In the genomic region with DNA sequence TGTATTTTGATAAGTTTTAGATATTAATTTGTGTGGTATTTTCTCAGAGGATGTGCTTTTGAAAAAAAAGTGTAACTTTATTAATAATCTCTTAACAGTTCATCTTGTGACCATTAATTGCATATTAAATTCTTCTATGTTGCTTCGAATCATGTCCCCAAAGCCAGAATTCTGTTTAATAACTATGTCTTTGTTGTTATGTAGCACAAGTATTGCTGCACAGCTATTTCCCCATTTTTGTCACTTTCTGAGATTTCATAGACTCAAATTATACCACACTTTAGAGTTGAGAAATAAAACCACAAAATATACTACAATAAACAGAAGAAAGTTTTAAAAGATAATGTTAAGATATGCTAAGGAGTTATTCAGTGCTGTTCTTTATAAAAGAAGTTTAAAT, we compare ENCODE assay signal across 15 cellular contexts. TPM values are rescaled to one million over a fixed set of nuclear protein-coding genes. Genes with fewer than 3 reads are reported as not detected.
DNase-seq lines count a peak whose midpoint lies in the region; ATAC-seq and TF ChIP-seq lines count a peak whose summit lies in the region.
"Had no signal": no experiment of that assay in that cellular context is flagged by ENCODE, and none has a peak within 500 bp of the region (broad histone marks: within the 10 kb centered on the region; RNA-seq: fewer than 3 reads in every experiment).

No MANE protein-coding gene starts in this region.

- DNase-seq in GM12864 (ENCODE audit: low read depth) (no peak), PC-3 (no peak), hepatocyte (ENCODE audit: low spot score) (no peak), spleen (no peak), NCI-H510A (lab: John Stamatoyannopoulos, UW) (no peak), NCI-H2227 treated with DMSO at 0.1 percent for 48 hours (lab: John Stamatoyannopoulos, UW) (no peak)
- no peak for DNase-seq in activated CD8-positive, alpha-beta memory T cell treated with anti-CD3 and anti-CD28 coated beads, Interleukin-2, amount 50 U/mL, for 48 hours
- DNase-seq: activated CD4-positive, alpha-beta T cell treated with anti-CD3 and anti-CD28 coated beads, Interleukin-2, amount 10 ng/mL, durations not matched to agents 7 days and 5 days; activated effector memory CD4-positive, alpha-beta T cell treated with anti-CD3 and anti-CD28 coated beads, Interleukin-2, amount 50 U/mL, for 16 hours; CD8-positive, alpha-beta T cell; foreskin fibroblast; NCI-H187; NK-92 treated with Interleukin-12 subunit alpha and Interleukin-12 subunit beta, amount 100 ng/mL, for 24 hours had no signal

- no TSS peak for BruUV-seq in PC-3 (replicated peaks; lab: Mats Ljungman, UMichigan)

- H3K4me1 ChIP-seq in PC-3 (ENCODE audit: insufficient read depth, low read length) (peaks cover 67% of the 10 kb centered on the region), hepatocyte (ENCODE audit: insufficient read depth) (no peaks in the 10 kb centered on the region), spleen (peaks cover 35 to 80% (median 56%) of the 10 kb centered on the region in 6 donors)

- no peak for TF ChIP-seq POLR2A in spleen (IDR thresholded peaks at IDR 0.05)

- no peaks in the 10 kb centered on the region for H3F3A ChIP-seq in PC-3 (ENCODE audit: low read length, unreplicated experiment)

- WGBS in hepatocyte (ENCODE audit: low lambda C conversion rate, missing lambda C conversion rate), result 85% methylated on average over 1 of the region's 1 CpG
- WGBS in spleen, 5 donors, result 5 to 16% (median 12%) methylated on average over 1 of the region's 1 CpG

- H3K27ac ChIP-seq in PC-3 (ENCODE audit: low read length), result peak overlapping the region; percentile 90
- H3K27ac ChIP-seq in hepatocyte, result no peak overlapping the region
- H3K27ac ChIP-seq in spleen, result peak overlapping the region in 7 of 8 donors; percentile 23 to 94 (median 93)

- POLR2A ChIA-PET in PC-3 (lab: Charles Lee; ENCODE audit: unreplicated experiment), result no interaction called here

- H3K4me2 ChIP-seq in PC-3 (ENCODE audit: low read length) (peak overlapping the region; percentile 90), hepatocyte (peak overlapping the region; percentile 86)

- CTCF ChIA-PET in PC-3 (lab: Charles Lee), result no interaction called here

- H3K9me3 ChIP-seq in PC-3 (ENCODE audit: low read length), result no peaks in the 10 kb centered on the region
- H3K9me3 ChIP-seq in hepatocyte (ENCODE audit: low read depth), result no peaks in the 10 kb centered on the region
- no peaks in the 10 kb centered on the region for H3K9me3 ChIP-seq in spleen

- intact Hi-C loops in PC-3 (cut with micrococcal nuclease) (loop anchor here (5.0 to 10.0 kb wide), 4 partner anchors 87 to 1385 kb away; no protein-coding TSS in a partner anchor), spleen (cut with DNase I; ENCODE audit: low total_unique reads) (loop anchor here (10.0 kb wide), 2 partner anchors 55 to 145 kb away; no protein-coding TSS in a partner anchor)

- H3K27me3 ChIP-seq in PC-3 (ENCODE audit: low read length) (no peaks in the 10 kb centered on the region), hepatocyte (no peaks in the 10 kb centered on the region), spleen (replicated peaks in 1 of 7) (no peaks in the 10 kb centered on the region)

- no peaks in the 10 kb centered on the region for H3K36me3 ChIP-seq in PC-3 (ENCODE audit: low read depth, low read length)
- H3K36me3 ChIP-seq in hepatocyte (replicated peaks; ENCODE audit: insufficient read depth, low read depth), result no peaks in the 10 kb centered on the region
- no peaks in the 10 kb centered on the region for H3K36me3 ChIP-seq in spleen

- H3K9me2 ChIP-seq in PC-3 (replicated peaks; ENCODE audit: low read length), result no peaks in the 10 kb centered on the region
- H3K9me2 ChIP-seq in hepatocyte (replicated peaks; ENCODE audit: insufficient read depth), result no peaks in the 10 kb centered on the region

- no peak overlapping the region for H2AFZ ChIP-seq in PC-3 (ENCODE audit: low read length)
- H2AFZ ChIP-seq in hepatocyte, result no peak overlapping the region

- peak overlapping the region; percentile 76 for H3K9ac ChIP-seq in PC-3 (ENCODE audit: low read length)

- H4K20me1 ChIP-seq in PC-3 (ENCODE audit: low read length) (no peaks in the 10 kb centered on the region), hepatocyte (ENCODE audit: insufficient read depth, poor library complexity, severe bottlenecking) (no peaks in the 10 kb centered on the region)

- TF ChIP-seq CTCF in GM12864 (IDR thresholded peaks at IDR 0.05; ENCODE audit: low read depth, low read length, missing control alignments), result no peak
- TF ChIP-seq CTCF in PC-3 (conservative IDR thresholded peaks at IDR 0.05; ENCODE audit: low read depth, low read length), result no peak
- TF ChIP-seq CTCF in hepatocyte (IDR thresholded peaks at IDR 0.05; ENCODE audit: poor library complexity), result no peak
- no peak for TF ChIP-seq CTCF in spleen (IDR thresholded peaks at IDR 0.05 in 8 of 11, conservative IDR thresholded peaks at IDR 0.05 in 3 of 11)

- ATAC-seq in PC-3, result no peak
- no peak for ATAC-seq in HG03442 (IDR thresholded peaks at IDR 0.05; ENCODE audit: unreplicated experiment)
- ATAC-seq: CD8-positive, alpha-beta T cell; sciatic nerve had no signal

- peak overlapping the region; percentile 89 for H3K4me3 ChIP-seq in GM12864 (ENCODE audit: low read depth, low read length)
- H3K4me3 ChIP-seq in PC-3 (ENCODE audit: low read length), result peak overlapping the region; percentile 85
- no peak overlapping the region for H3K4me3 ChIP-seq in hepatocyte
- peak overlapping the region; percentile 52 to 87 (median 66) for H3K4me3 ChIP-seq in spleen

- H3K79me2 ChIP-seq in PC-3 (ENCODE audit: low read length) (peaks cover 42% of the 10 kb centered on the region), hepatocyte (no peaks in the 10 kb centered on the region)

RNA-seq across cellular contexts. Expression of a gene that starts 2.8 kb away (rescaled TPM):
- total RNA-seq in PC-3 (2014; rRNA removed) (4.4 and 8.0 TPM in 2 replicates), hepatocyte (11.0 and 14.6 TPM in 2 replicates), spleen (100 to 1,000 TPM in 6 of 7 donors, 10 to 100 TPM in 1; 94.4 to 153 (median 129) TPM)
- polyA plus RNA-seq in hepatocyte (5.9 and 6.0 TPM in 2 replicates), spleen (10 to 100 TPM; 19.3 to 24.6 (median 24.3) TPM)
